Comparison of ENCODE assay signal across 1 cellular context in the genomic region with DNA sequence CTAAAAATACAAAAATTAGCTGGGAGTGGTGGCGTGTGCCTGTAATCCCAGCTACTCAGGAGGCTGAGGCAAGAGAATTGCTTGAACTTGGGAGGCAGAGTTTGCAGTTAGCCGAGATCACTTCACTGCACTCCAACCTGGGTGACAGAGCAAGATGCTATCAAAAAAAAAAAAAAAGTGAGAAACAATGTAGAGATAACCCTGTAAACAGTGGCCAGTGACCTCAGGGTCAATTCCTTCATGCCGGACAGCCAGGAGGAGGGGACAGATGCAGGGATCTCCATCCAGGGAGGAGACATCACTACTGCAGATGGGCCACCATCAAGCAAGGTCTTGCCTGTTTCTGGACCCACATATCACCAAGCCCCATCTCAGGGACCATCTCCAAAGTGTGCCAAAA.
TF ChIP-seq lines count a peak whose summit lies in the region.

No MANE protein-coding gene starts in this region.

TF ChIP-seq in K562, 482 proteins besides CTCF, POLR2A, EP300 and RAD21:
- TF ChIP-seq CTBP1 (IDR thresholded peaks at IDR 0.05; ENCODE audit: borderline replicate concordance) (peak; percentile 16; the same call in 1 of the 2 replicates), SRF (CRISPR knock-in tag; IDR thresholded peaks at IDR 0.05) (no peak), BCOR (IDR thresholded peaks at IDR 0.05) (no peak), ARID3B (CRISPR knock-in tag; IDR thresholded peaks at IDR 0.05; ENCODE audit: borderline replicate concordance) (no peak), ZNF280B (CRISPR knock-in tag; IDR thresholded peaks at IDR 0.05) (no peak), FOXJ2 (tag; IDR thresholded peaks at IDR 0.05) (peak; percentile 68), ZNF583 (CRISPR knock-in tag; IDR thresholded peaks at IDR 0.05) (no peak), BACH1 (tag; IDR thresholded peaks at IDR 0.05) (no peak), RCOR1 (IDR thresholded peaks at IDR 0.05; ENCODE audit: borderline replicate concordance in 1 of 2, low read depth in 2 of 2, low read length in 2 of 2) (peak in 1 of 2 experiments; percentile 54; a peak in 1 of 4 replicates), ZNF384 (IDR thresholded peaks at IDR 0.05; ENCODE audit: low read depth, low read length) (peak; percentile 75; the same call in 1 of the 2 replicates), NFE2 (IDR thresholded peaks at IDR 0.05; ENCODE audit: low read depth) (peak; percentile 44; the same call in 1 of the 2 replicates), ARID1B (IDR thresholded peaks at IDR 0.05) (0 out of 2 replicates have a peak, but pooled peaks have one; percentile 15), SMARCE1 (IDR thresholded peaks at IDR 0.05) (peak; percentile 39; the same call in 1 of the 2 replicates), ZNF24 (IDR thresholded peaks at IDR 0.05) (no peak), DPF2 (IDR thresholded peaks at IDR 0.05) (peak; percentile 17; the same call in 1 of the 2 replicates), NCOR1 (IDR thresholded peaks at IDR 0.05) (no peak), ZNF436 (CRISPR knock-in tag; IDR thresholded peaks at IDR 0.05) (no peak), NR2C2 (CRISPR knock-in tag; IDR thresholded peaks at IDR 0.05) (no peak), NR2C2 (tag; IDR thresholded peaks at IDR 0.05) (peak; percentile 52; the same call in 1 of the 2 replicates), SOX6 (IDR thresholded peaks at IDR 0.05) (peak; percentile 64; the same call in 1 of the 2 replicates)
- TF ChIP-seq, protein P1, sequence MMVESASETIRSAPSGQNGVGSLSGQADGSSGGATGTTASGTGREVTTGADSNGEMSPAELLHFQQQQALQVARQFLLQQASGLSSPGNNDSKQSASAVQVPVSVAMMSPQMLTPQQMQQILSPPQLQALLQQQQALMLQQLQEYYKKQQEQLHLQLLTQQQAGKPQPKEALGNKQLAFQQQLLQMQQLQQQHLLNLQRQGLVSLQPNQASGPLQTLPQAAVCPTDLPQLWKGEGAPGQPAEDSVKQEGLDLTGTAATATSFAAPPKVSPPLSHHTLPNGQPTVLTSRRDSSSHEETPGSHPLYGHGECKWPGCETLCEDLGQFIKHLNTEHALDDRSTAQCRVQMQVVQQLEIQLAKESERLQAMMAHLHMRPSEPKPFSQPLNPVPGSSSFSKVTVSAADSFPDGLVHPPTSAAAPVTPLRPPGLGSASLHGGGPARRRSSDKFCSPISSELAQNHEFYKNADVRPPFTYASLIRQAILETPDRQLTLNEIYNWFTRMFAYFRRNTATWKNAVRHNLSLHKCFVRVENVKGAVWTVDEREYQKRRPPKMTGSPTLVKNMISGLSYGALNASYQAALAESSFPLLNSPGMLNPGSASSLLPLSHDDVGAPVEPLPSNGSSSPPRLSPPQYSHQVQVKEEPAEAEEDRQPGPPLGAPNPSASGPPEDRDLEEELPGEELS (CRISPR knock-in tag; IDR thresholded peaks at IDR 0.05; ENCODE audit: borderline replicate concordance): no peak
